Comparison of ENCODE assay signal across 11 cellular contexts in the genomic region with DNA sequence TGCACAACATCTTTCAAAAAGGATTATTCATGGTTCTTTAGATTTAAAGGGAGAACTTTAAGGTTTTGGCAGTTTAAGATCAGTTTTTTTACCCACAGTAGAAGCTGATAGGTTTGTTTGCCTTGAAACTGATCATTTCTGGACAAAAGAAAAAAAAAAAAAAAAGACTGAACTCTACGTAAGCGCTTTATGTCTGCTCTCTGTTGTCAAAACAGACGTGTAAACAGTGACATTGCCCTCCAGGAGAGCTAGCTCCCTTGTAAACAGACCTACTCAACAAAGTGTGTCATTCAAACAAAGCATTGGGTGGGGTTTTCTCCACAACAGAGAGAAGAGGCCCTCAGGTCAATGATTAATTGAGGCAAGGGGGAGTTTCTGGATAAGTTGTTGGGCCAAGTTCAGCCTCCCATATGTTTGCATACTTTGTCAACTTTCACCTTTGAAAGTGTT.
DNase-seq lines count a peak whose midpoint lies in the region; ATAC-seq and TF ChIP-seq lines count a peak whose summit lies in the region.
"Had no signal": no experiment of that assay in that cellular context is flagged by ENCODE, and none has a peak within 500 bp of the region (broad histone marks: within the 10 kb centered on the region; RNA-seq: fewer than 3 reads in every experiment).

No MANE protein-coding gene starts in this region.

- peak; percentile 80 for ATAC-seq in Right ventricle myocardium superior (ENCODE audit: poor library complexity)
- no peak for ATAC-seq in left ventricle myocardium superior
- ATAC-seq in HG03139 (IDR thresholded peaks at IDR 0.05; ENCODE audit: unreplicated experiment) = no peak

- intact Hi-C loops in Right ventricle myocardium superior (cut with DNase I) = no loop called here
- intact Hi-C loops in left ventricle myocardium superior (cut with micrococcal nuclease) = no loop called here

- DNase-seq in Right ventricle myocardium superior = no peak
- no peak for DNase-seq in left ventricle myocardium superior
- peak; percentile 99 for DNase-seq in NCI-H69 (lab: John Stamatoyannopoulos, UW)
- peak; percentile 22 for DNase-seq in fibroblast of villous mesenchyme (ENCODE audit: low read depth)
- no peak for DNase-seq in COLO829 (ENCODE audit: low spot score)
- DNase-seq in T-helper 9 cell = no peak
- no peak for DNase-seq in GM10266 (ENCODE audit: extremely low spot score)
- DNase-seq: activated T-cell treated with anti-CD3 and anti-CD28 coated beads, Interleukin-2, amount 50 U/mL, for 48 hours; heart right ventricle; nucleus accumbens had no signal

- H3K4me3 ChIP-seq in fibroblast of villous mesenchyme (ENCODE audit: low read depth, low read length) = no peak overlapping the region
- H3K4me3 ChIP-seq: heart right ventricle had no signal

- TF ChIP-seq CTCF in fibroblast of villous mesenchyme (IDR thresholded peaks at IDR 0.05; ENCODE audit: insufficient read depth, low read depth, low read length) = no peak
- TF ChIP-seq CTCF in GM10266 (IDR thresholded peaks at IDR 0.05; ENCODE audit: control insufficient read depth, insufficient read depth, low read depth, missing control alignments) = no peak

Comparison
In these comparisons a context has a peak if more than half of its experiments do, and no peak if none do; other contexts are left out.
1. DNase-seq: peak in NCI-H69 (single experiment) and fibroblast of villous mesenchyme (single experiment); none in Right ventricle myocardium superior (single experiment), left ventricle myocardium superior (single experiment), COLO829 (single experiment), T-helper 9 cell (single experiment) and GM10266 (single experiment).